ENCODE assay signal across 11 cellular contexts in the genomic region with DNA sequence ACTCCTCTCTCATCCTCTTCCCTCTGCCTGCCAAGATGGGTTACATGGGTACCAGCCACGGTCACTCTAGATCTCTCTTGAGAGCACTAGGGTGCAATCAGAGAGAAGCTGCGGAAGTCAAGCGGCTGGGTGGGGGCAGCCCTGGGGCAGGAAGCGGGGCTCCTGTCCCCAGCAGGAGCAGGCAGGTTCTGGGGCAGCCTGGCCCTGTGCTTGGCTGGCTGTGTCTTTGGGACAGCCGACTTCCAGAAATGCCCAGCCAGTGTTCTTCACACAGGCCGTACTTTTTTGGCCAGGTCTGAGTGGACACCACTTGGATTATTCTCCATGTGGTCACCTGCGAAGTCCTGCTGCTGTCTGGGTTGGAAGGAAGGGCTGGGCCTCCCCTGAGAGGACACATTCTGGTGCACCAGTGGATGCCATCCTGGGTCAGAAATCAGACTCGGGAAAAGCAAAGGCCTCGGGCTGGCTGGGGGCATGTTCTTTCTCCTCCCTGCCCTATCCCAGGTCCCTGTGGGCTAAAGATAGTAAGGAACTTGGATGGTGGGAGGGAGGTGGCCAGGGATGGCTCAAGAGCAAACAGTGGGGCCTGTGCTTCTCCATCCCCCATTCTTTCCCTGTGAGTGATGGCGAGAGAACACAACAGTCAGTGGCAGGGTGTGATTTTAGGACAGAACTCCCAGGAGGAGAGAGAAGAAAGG.
DNase-seq lines count a peak whose midpoint lies in the region; ATAC-seq and TF ChIP-seq lines count a peak whose summit lies in the region.
"Had no signal": no experiment of that assay in that cellular context is flagged by ENCODE, and none has a peak within 500 bp of the region (broad histone marks: within the 10 kb centered on the region; RNA-seq: fewer than 3 reads in every experiment).

No MANE protein-coding gene starts in this region.

- H4K20me1 ChIP-seq in SU-DHL-6 (ENCODE audit: low read depth, low read length): no peaks in the 10 kb centered on the region

- peaks cover 68% of the 10 kb centered on the region for H3K36me3 ChIP-seq in CD8-positive, alpha-beta T cell (ENCODE audit: insufficient read depth, low read length)
- H3K36me3 ChIP-seq in SU-DHL-6 (ENCODE audit: low read length) (no peaks in the 10 kb centered on the region), esophagus squamous epithelium (peaks cover 23 to 69% (median 26%) of the 10 kb centered on the region in 3 donors), gastrocnemius medialis (peaks cover 0 to 8% of the 10 kb centered on the region in 2 donors)

- no peak overlapping the region for H2AFZ ChIP-seq in SU-DHL-6 (ENCODE audit: low read depth, low read length, severe bottlenecking)
- H2AFZ ChIP-seq: parathyroid adenoma had no signal

- H3K4me3 ChIP-seq in CD8-positive, alpha-beta T cell (ENCODE audit: low read depth, low read length): peak overlapping the region; percentile 17
- H3K4me3 ChIP-seq in SU-DHL-6 (ENCODE audit: insufficient read depth, low read length, poor library complexity, severe bottlenecking) (no peak overlapping the region), esophagus squamous epithelium (no peak overlapping the region), gastrocnemius medialis (no peak overlapping the region)

- no peak overlapping the region; the same call in 1 of the 2 replicates for H3K9ac ChIP-seq in SU-DHL-6 (ENCODE audit: low read length)
- H3K9ac ChIP-seq: parathyroid adenoma had no signal

- TF ChIP-seq POLR2A in esophagus squamous epithelium (IDR thresholded peaks at IDR 0.05): no peak
- TF ChIP-seq POLR2A in gastrocnemius medialis (IDR thresholded peaks at IDR 0.05): no peak

- peak overlapping the region; percentile 39 for H3K4me2 ChIP-seq in SU-DHL-6 (ENCODE audit: low read depth, low read length, poor library complexity, severe bottlenecking)

- POLR2A ChIA-PET in CD8-positive, alpha-beta T cell (lab: Charles Lee): interaction anchor here (1.0 to 1.9 kb wide), 4 partner anchors 8 to 59 kb away, joined by 3 to 9 read pairs (median 4); no protein-coding TSS in a partner anchor

- CTCF ChIA-PET in CD8-positive, alpha-beta T cell (lab: Charles Lee): interaction anchor here (1.0 to 4.4 kb wide), 5 partner anchors 9 to 183 kb away, joined by 3 to 33 read pairs (median 8); no protein-coding TSS in a partner anchor

- intact Hi-C loops in CD8-positive, alpha-beta T cell (cut with DNase I, micrococcal nuclease): loop anchor here (1.0 to 2.0 kb wide), 2 partner anchors 13 to 41 kb away; no protein-coding TSS in a partner anchor
- intact Hi-C loops in esophagus squamous epithelium (cut with DNase I): loop anchor here (10.0 kb wide), 1 partner anchor 89 kb away; a partner anchor contains a TSS
- intact Hi-C loops in gastrocnemius medialis (cut with DNase I; ENCODE audit: low total_unique reads): no loop called here

- in situ Hi-C loops in gastrocnemius medialis (cut with MboI; ENCODE audit: low sequenced_read_pairs in 4 of 4): loop anchor here in 1 of 4 donors (25.0 kb wide), 1 partner anchor 792 kb away; no protein-coding TSS in a partner anchor

- H3K4me3 Mint-ChIP-seq in CD8-positive, alpha-beta T cell: peak overlapping the region; percentile 63

- peaks cover 73% of the 10 kb centered on the region for H3K4me1 Mint-ChIP-seq in CD8-positive, alpha-beta T cell (ENCODE audit: low read depth)

- no peaks in the 10 kb centered on the region for H3K9me2 ChIP-seq in SU-DHL-6 (replicated peaks; ENCODE audit: insufficient read depth, low read length)

- H3F3A ChIP-seq in SU-DHL-6 (ENCODE audit: insufficient read depth): peaks cover 13% of the 10 kb centered on the region

- H3K9me3 ChIP-seq in CD8-positive, alpha-beta T cell (ENCODE audit: low read length): no peaks in the 10 kb centered on the region
- H3K9me3 ChIP-seq in SU-DHL-6 (ENCODE audit: insufficient read depth, low read length) (no peaks in the 10 kb centered on the region), esophagus squamous epithelium (no peaks in the 10 kb centered on the region), gastrocnemius medialis (no peaks in the 10 kb centered on the region)

- no peaks in the 10 kb centered on the region for H3K27me3 ChIP-seq in CD8-positive, alpha-beta T cell (ENCODE audit: insufficient read depth, low read length)
- no peaks in the 10 kb centered on the region for H3K27me3 ChIP-seq in SU-DHL-6 (ENCODE audit: low read length)
- H3K27me3 ChIP-seq in esophagus squamous epithelium: no peaks in the 10 kb centered on the region
- no peaks in the 10 kb centered on the region for H3K27me3 ChIP-seq in gastrocnemius medialis

- peak in 2 of 7 experiments; percentile 46 to 73 for DNase-seq in CD8-positive, alpha-beta T cell
- DNase-seq in esophagus squamous epithelium (lab: John Stamatoyannopoulos, UW): no peak
- DNase-seq in gastrocnemius medialis: no peak
- DNase-seq in HuH-7.5 (ENCODE audit: low spot score): no peak
- no peak for DNase-seq in GM10266 (ENCODE audit: extremely low spot score)
- DNase-seq: OCI-M1, T1000 had no signal

- peak overlapping the region; percentile 25 for H3K27ac ChIP-seq in CD8-positive, alpha-beta T cell (ENCODE audit: low read depth, low read length)
- H3K27ac ChIP-seq in SU-DHL-6 (ENCODE audit: low read depth, low read length) (peak overlapping the region; percentile 85), esophagus squamous epithelium (peak overlapping the region; percentile 24 to 82 (median 74)), gastrocnemius medialis (peak overlapping the region; percentile 34 to 62 (median 52))
- H3K27ac ChIP-seq: parathyroid adenoma had no signal

- no peaks in the 10 kb centered on the region for H3K9me3 Mint-ChIP-seq in CD8-positive, alpha-beta T cell

- TF ChIP-seq CTCF in CD8-positive, alpha-beta T cell (IDR thresholded peaks at IDR 0.05): no peak
- no peak for TF ChIP-seq CTCF in SU-DHL-6 (IDR thresholded peaks at IDR 0.05; ENCODE audit: insufficient read depth, low read length, poor library complexity, severe bottlenecking)
- no peak for TF ChIP-seq CTCF in esophagus squamous epithelium (IDR thresholded peaks at IDR 0.05)
- TF ChIP-seq CTCF in gastrocnemius medialis (IDR thresholded peaks at IDR 0.05 in 4 of 5, conservative IDR thresholded peaks at IDR 0.05 in 1 of 5): no peak
- no peak for TF ChIP-seq CTCF in GM10266 (IDR thresholded peaks at IDR 0.05; ENCODE audit: control insufficient read depth, insufficient read depth, low read depth, missing control alignments)

- H3K4me1 ChIP-seq in CD8-positive, alpha-beta T cell (ENCODE audit: insufficient read depth, low read length): peaks cover 70% of the 10 kb centered on the region
- H3K4me1 ChIP-seq in esophagus squamous epithelium (peaks cover 22 to 54% (median 43%) of the 10 kb centered on the region in 3 donors), gastrocnemius medialis (peaks cover 19 to 24% of the 10 kb centered on the region in 2 donors)
- H3K4me1 ChIP-seq: parathyroid adenoma had no signal

- peaks cover 69% of the 10 kb centered on the region for H3K36me3 Mint-ChIP-seq in CD8-positive, alpha-beta T cell

- peak overlapping the region; percentile 89 for H3K27ac Mint-ChIP-seq in CD8-positive, alpha-beta T cell

- H3K27me3 Mint-ChIP-seq in CD8-positive, alpha-beta T cell (ENCODE audit: low read depth): no peaks in the 10 kb centered on the region

- WGBS in esophagus squamous epithelium, 2 donors: 55 to 56% methylated on average over 3 to 5 of the region's 10 CpGs

- H3K79me2 ChIP-seq in SU-DHL-6 (ENCODE audit: insufficient read depth, low read length): no peaks in the 10 kb centered on the region
- H3K79me2 ChIP-seq: parathyroid adenoma had no signal

- peak; percentile 26 for ATAC-seq in CD8-positive, alpha-beta T cell
- ATAC-seq in gastrocnemius medialis (no peak), HG03095 (IDR thresholded peaks at IDR 0.05; ENCODE audit: unreplicated experiment) (no peak), HG02885 (IDR thresholded peaks at IDR 0.05; ENCODE audit: poor library complexity, unreplicated experiment) (no peak)

Comparison
In these comparisons a context has a peak if more than half of its experiments do, and no peak if none do; other contexts are left out.
1. H3K27ac ChIP-seq: peak in every context shown above with its lines; median percentile 85 in SU-DHL-6; 74 in esophagus squamous epithelium; 52 in gastrocnemius medialis; 25 in CD8-positive, alpha-beta T cell.